ENCODE assay signal across 13 cellular contexts in genomic region chr1:47024138-47024856, GRCh38. TPM values are rescaled to one million over a fixed set of nuclear protein-coding genes. Genes with fewer than 3 reads are reported as not detected.
DNase-seq lines count a peak whose midpoint lies in the region; ATAC-seq, FAIRE-seq and TF ChIP-seq lines count a peak whose summit lies in the region.
"Had no signal": no experiment of that assay in that cellular context is flagged by ENCODE, and none has a peak within 500 bp of the region (broad histone marks: within the 10 kb centered on the region; RNA-seq: fewer than 3 reads in every experiment).

No MANE protein-coding gene starts in this region.

- intact Hi-C loops in K562 (cut with micrococcal nuclease), result no loop called here
- intact Hi-C loops in transverse colon (cut with DNase I; ENCODE audit: low total_unique reads), result no loop called here

- DNase-seq in K562 (ENCODE audit: extremely low read depth in 1 of 4, low spot score in 3 of 4), result no peak
- no peak for DNase-seq in GM13976 (ENCODE audit: low spot score)
- DNase-seq in transverse colon, result no peak
- no peak for DNase-seq in SW 1271 (lab: John Stamatoyannopoulos, UW)
- no peak for DNase-seq in stimulated activated CD4-positive, alpha-beta T cell treated with anti-CD3 and anti-CD28 coated beads, Interleukin-1b, Interleukin-23, amount 100 ng/mL, for 48 hours
- DNase-seq: cortex of kidney had no signal

- H3K9me1 ChIP-seq in K562 (ENCODE audit: control insufficient read depth, insufficient read depth, low read length), result no peaks in the 10 kb centered on the region

- H3K36me3 ChIP-seq in HEK293 (ENCODE audit: control insufficient read depth in 2 of 2, insufficient read depth in 1 of 2, low read length in 2 of 2), result no peaks in the 10 kb centered on the region
- no peaks in the 10 kb centered on the region for H3K36me3 ChIP-seq in K562 (ENCODE audit: control insufficient read depth, insufficient read depth, low read length)
- H3K36me3 ChIP-seq in skeletal muscle tissue (ENCODE audit: control insufficient read depth in 3 of 3, insufficient read depth in 3 of 3, low read length in 3 of 3), result no peaks in the 10 kb centered on the region
- no peaks in the 10 kb centered on the region for H3K36me3 ChIP-seq in transverse colon

- no peaks in the 10 kb centered on the region for H4K20me1 ChIP-seq in K562 (replicated peaks; ENCODE audit: control insufficient read depth, insufficient read depth, low read length)

- peak; percentile 36; the same call in 2 of the 3 replicates for ATAC-seq in K562
- ATAC-seq: GM12878 had no signal

- in situ Hi-C loops in K562 (cut with MboI), result no loop called here
- in situ Hi-C loops in GM13976 (cut with MboI; ENCODE audit: low sequenced_read_pairs, unreplicated experiment), result no loop called here
- in situ Hi-C loops in transverse colon (cut with MboI; ENCODE audit: low pct_ligation_motif_present in 1 of 4, low pct_unique_long_range_greater_than_20kb in 1 of 4, low sequenced_read_pairs in 3 of 4), result no loop called here

- peak overlapping the region; percentile 40 for H3K4me3 ChIP-seq in HEK293 (ENCODE audit: low read depth, low read length)
- no peak overlapping the region for H3K4me3 ChIP-seq in K562
- H3K4me3 ChIP-seq in iPS-11a (ENCODE audit: low read depth, low read length), result peak overlapping the region; percentile 47
- H3K4me3 ChIP-seq in skeletal muscle tissue (ENCODE audit: low read length in 3 of 3), result peak overlapping the region; percentile 75 to 82 (median 76)
- peak overlapping the region in 2 of 4 donors; percentile 21 to 44 for H3K4me3 ChIP-seq in transverse colon
- H3K4me3 ChIP-seq: GM12878 had no signal

- H3K27me3 ChIP-seq in K562 (ENCODE audit: control insufficient read depth in 2 of 2, insufficient read depth in 2 of 2, low read length in 2 of 2) (peaks cover 16 to 21% of the 10 kb centered on the region in 2 experiments; a peak in 4 of 5 replicates), skeletal muscle tissue (ENCODE audit: control insufficient read depth in 3 of 3, insufficient read depth in 3 of 3, low read length in 3 of 3) (no peaks in the 10 kb centered on the region), transverse colon (peaks cover 31% of the 10 kb centered on the region)

- H3K4me2 ChIP-seq in K562 (ENCODE audit: insufficient read depth, low read length), result no peak overlapping the region
- H3K4me2 ChIP-seq: KMS-11 had no signal

- POLR2A ChIA-PET in HEK293 (lab: Yijun Ruan, JAX) (interaction anchor here (0.7 kb wide), 1 partner anchor 11 kb away, joined by 3 read pairs; no protein-coding TSS in a partner anchor), K562 (lab: Yijun Ruan, JAX) (interaction anchor here (1.0 to 1.1 kb wide), 2 partner anchors 8 to 10 kb away, joined by 3 to 4 read pairs; no protein-coding TSS in a partner anchor)

- TF ChIP-seq POLR2A in K562 (conservative IDR thresholded peaks at IDR 0.05) (no peak), transverse colon (IDR thresholded peaks at IDR 0.05) (no peak)

- BruUV-seq in K562 (replicated peaks; lab: Mats Ljungman, UMichigan), result no TSS peak

- no peak for TF ChIP-seq CTCF in HEK293 (tag by site-specific recombination; IDR thresholded peaks at IDR 0.05)
- TF ChIP-seq CTCF in K562 (IDR thresholded peaks at IDR 0.05 in 2 of 3, conservative IDR thresholded peaks at IDR 0.05 in 1 of 3; ENCODE audit: insufficient read depth in 2 of 3, low read depth in 1 of 3, low read length in 3 of 3), result no peak
- no peak for TF ChIP-seq CTCF in GM13976 (IDR thresholded peaks at IDR 0.05; ENCODE audit: borderline replicate concordance, control extremely low read depth, extremely low read depth, insufficient read depth, missing control alignments)
- no peak for TF ChIP-seq CTCF in transverse colon (IDR thresholded peaks at IDR 0.05)

- H3K9ac ChIP-seq in K562 (ENCODE audit: insufficient read depth in 1 of 2, low read depth in 2 of 2, low read length in 2 of 2), result no peak overlapping the region
- peak overlapping the region; percentile 30 to 82 (median 72) for H3K9ac ChIP-seq in skeletal muscle tissue (ENCODE audit: low read depth in 1 of 3, low read length in 3 of 3)
- H3K9ac ChIP-seq: KMS-11 had no signal

- H3K27ac ChIP-seq in HEK293 (ENCODE audit: extremely low read depth, low read depth, low read length) (peak overlapping the region; percentile 94), K562 (ENCODE audit: extremely low read depth, low read depth, low read length) (no peak overlapping the region), skeletal muscle tissue (ENCODE audit: low read depth, low read length) (peak overlapping the region; percentile 87), transverse colon (no peak overlapping the region)
- H3K27ac ChIP-seq: KMS-11 had no signal

- H3K9me3 ChIP-seq in HEK293 (ENCODE audit: control insufficient read depth, insufficient read depth, low read depth, low read length) (no peaks in the 10 kb centered on the region), K562 (replicated peaks; ENCODE audit: control insufficient read depth, insufficient read depth, low read depth, low read length) (no peaks in the 10 kb centered on the region), skeletal muscle tissue (ENCODE audit: control insufficient read depth in 3 of 3, low read length in 3 of 3) (no peaks in the 10 kb centered on the region), transverse colon (no peaks in the 10 kb centered on the region)

- H2AFZ ChIP-seq in K562 (ENCODE audit: low read depth, low read length), result no peak overlapping the region

- TF ChIP-seq RAD21 in K562 (CRISPR knock-in tag; conservative IDR thresholded peaks at IDR 0.05 in 1 of 2, IDR thresholded peaks at IDR 0.05 in 1 of 2), result no peak

- peaks cover 14% of the 10 kb centered on the region for H3K4me1 ChIP-seq in HEK293 (ENCODE audit: control insufficient read depth, insufficient read depth, low read length)
- H3K4me1 ChIP-seq in K562 (replicated peaks in 1 of 2; ENCODE audit: control insufficient read depth in 2 of 2, insufficient read depth in 2 of 2, low read length in 2 of 2), result peaks cover 0 to 6% of the 10 kb centered on the region in 2 experiments; a peak in 1 of 5 replicates
- H3K4me1 ChIP-seq in skeletal muscle tissue (ENCODE audit: control insufficient read depth in 3 of 3, insufficient read depth in 3 of 3, low read length in 3 of 3), result peaks cover 7 to 18% (median 13%) of the 10 kb centered on the region in 3 donors
- peaks cover 0 to 10% (median 0%) of the 10 kb centered on the region in 4 donors for H3K4me1 ChIP-seq in transverse colon

- no peaks in the 10 kb centered on the region for H3K79me2 ChIP-seq in K562 (ENCODE audit: control insufficient read depth, insufficient read depth, low read length)

- TF ChIP-seq EP300 in K562 (IDR thresholded peaks at IDR 0.05; ENCODE audit: low read length) (no peak), transverse colon (IDR thresholded peaks at IDR 0.05; ENCODE audit: low read depth) (no peak)

- CTCF ChIA-PET in HEK293 (lab: Yijun Ruan, JAX), result interaction anchor here (0.7 kb wide), 1 partner anchor 144 kb away, joined by 3 read pairs; no protein-coding TSS in a partner anchor
- CTCF ChIA-PET in K562 (lab: Yijun Ruan, JAX; ENCODE audit: low intra/inter-chr PET ratio), result no interaction called here

- no peak for FAIRE-seq in K562 (lab: Jason Lieb, UNC)
- FAIRE-seq: GM12878 had no signal

- WGBS in K562 (ENCODE audit: insufficient coverage, low coverage, missing lambda C conversion rate), result 1% methylated on average over 8 of the region's 8 CpGs
- WGBS in transverse colon (ENCODE audit: low coverage in 1 of 2), 2 donors, result 11 to 18% methylated on average over 5 to 8 of the region's 8 CpGs

TF ChIP-seq in K562, 482 proteins besides CTCF, POLR2A, EP300 and RAD21:
- TF ChIP-seq TEAD1 (CRISPR knock-in tag; IDR thresholded peaks at IDR 0.05) (no peak), TFAM (CRISPR knock-in tag; conservative IDR thresholded peaks at IDR 0.05) (no peak)

RNA-seq across cellular contexts. Expression of gene CYP4X1, which starts 0.8 kb away (rescaled TPM):
- total RNA-seq in K562 (2011; cell fraction: chromatin; rRNA removed; ENCODE audit: low replicate concordance), result not detected in 2 replicates
- not detected in 2 replicates for total RNA-seq in K562 (2011; cell fraction: nucleolus; rRNA removed)
- not detected in 2 replicates for total RNA-seq in K562 (2011; cell fraction: nucleoplasm; rRNA removed)
- not detected in 2 replicates for total RNA-seq in K562 (2014; rRNA removed)
- not detected in 2 replicates for total RNA-seq in K562 (2014; rRNA removed; fragmentation: Illumina TruSeq; extraction: Trizol)
- not detected in 2 replicates for total RNA-seq in K562 (2015; rRNA removed; fragmentation: Illumina TruSeq; extraction: Trizol)
- total RNA-seq in K562 (2021), result not detected in 2 replicates
- polyA plus RNA-seq in K562 (2011; rRNA removed), result 0.06 TPM in 1 of 2 replicates, not detected in the other
- not detected in 2 replicates for polyA plus RNA-seq in K562 (2011; cell fraction: cytosol; rRNA removed)
- polyA plus RNA-seq in K562 (2011; cell fraction: nucleus; rRNA removed), result 0.16 TPM in 1 of 2 replicates, not detected in the other
- not detected in 2 replicates for polyA plus RNA-seq in K562 (2012)
- not detected in 2 replicates for polyA plus RNA-seq in K562 (2014; fragmentation: Illumina TruSeq; extraction: Trizol)
- under 1 TPM; 0.03 to 0.17 TPM for polyA plus RNA-seq in K562 (2014; fragmentation: Nextera tagmentation; extraction: Ambion mirVana)
- not detected in 2 replicates for polyA plus RNA-seq in K562 (2014; rRNA removed)
- not detected in 2 replicates for polyA minus RNA-seq in K562 (2011; rRNA and poly(A)+ RNA removed)
- polyA minus RNA-seq in K562 (2011; cell fraction: cytosol; rRNA and poly(A)+ RNA removed), result not detected in 2 replicates
- not detected in 2 replicates for polyA minus RNA-seq in K562 (2011; cell fraction: nucleus; rRNA and poly(A)+ RNA removed)
- total RNA-seq in skeletal muscle tissue, result 3.1 TPM
- total RNA-seq in transverse colon, result under 1 TPM in 2 of 4 donors, not detected in 2; 0.79 to 0.96 TPM
- total RNA-seq: T-helper 1 cell treated with Interleukin-12 subunit alpha and Interleukin-12 subunit beta and Interleukin-4 antibody, amounts not matched to agents 30 ng/mL and 1 ng/mL, for 36 hours had no signal

RNA-seq across cellular contexts. Expression of gene CYP4Z1, which starts 42.7 kb away (rescaled TPM):
- not detected in 2 replicates for total RNA-seq in K562 (2011; cell fraction: chromatin; rRNA removed; ENCODE audit: low replicate concordance)
- not detected in 2 replicates for total RNA-seq in K562 (2011; cell fraction: nucleolus; rRNA removed)
- not detected in 2 replicates for total RNA-seq in K562 (2011; cell fraction: nucleoplasm; rRNA removed)
- not detected in 2 replicates for total RNA-seq in K562 (2014; rRNA removed)
- total RNA-seq in K562 (2014; rRNA removed; fragmentation: Illumina TruSeq; extraction: Trizol), result not detected in 2 replicates
- not detected in 2 replicates for total RNA-seq in K562 (2015; rRNA removed; fragmentation: Illumina TruSeq; extraction: Trizol)
- total RNA-seq in K562 (2021), result not detected in 2 replicates
- polyA plus RNA-seq in K562 (2011; rRNA removed), result not detected in 2 replicates
- not detected in 2 replicates for polyA plus RNA-seq in K562 (2011; cell fraction: cytosol; rRNA removed)
- not detected in 2 replicates for polyA plus RNA-seq in K562 (2011; cell fraction: nucleus; rRNA removed)
- polyA plus RNA-seq in K562 (2012), result not detected in 2 replicates
- polyA plus RNA-seq in K562 (2014; fragmentation: Illumina TruSeq; extraction: Trizol), result not detected in 2 replicates
- not detected for polyA plus RNA-seq in K562 (2014; fragmentation: Nextera tagmentation; extraction: Ambion mirVana)
- not detected in 2 replicates for polyA plus RNA-seq in K562 (2014; rRNA removed)
- polyA minus RNA-seq in K562 (2011; rRNA and poly(A)+ RNA removed), result not detected in 2 replicates
- not detected in 2 replicates for polyA minus RNA-seq in K562 (2011; cell fraction: cytosol; rRNA and poly(A)+ RNA removed)
- polyA minus RNA-seq in K562 (2011; cell fraction: nucleus; rRNA and poly(A)+ RNA removed), result not detected in 2 replicates
- 1.0 TPM for total RNA-seq in skeletal muscle tissue
- total RNA-seq in transverse colon, result 1 to 10 TPM in 1 of 4 donors, under 1 TPM in 1, not detected in 2; 1.00 to 1.9 TPM
- total RNA-seq: GM12878; pulmonary artery endothelial cell; T-helper 1 cell treated with Interleukin-12 subunit alpha and Interleukin-12 subunit beta and Interleukin-4 antibody, amounts not matched to agents 30 ng/mL and 1 ng/mL, for 36 hours had no signal
- polyA plus RNA-seq: GM12878 had no signal

Comparison
In these comparisons a context has a peak if more than half of its experiments do, and no peak if none do; other contexts are left out.
1. H3K27ac ChIP-seq: peak in HEK293 (single experiment) and skeletal muscle tissue (single experiment); none in K562 (single experiment) and transverse colon (0 of 4).
2. H3K9ac ChIP-seq: peak in skeletal muscle tissue (3 of 3); none in K562 (0 of 2).
3. Of the 44 proteins assayed by ChIP-seq in both K562 and HEK293: peak only in K562: none; only in HEK293: KLF1 and PRDM10; in both: none; in neither: 42.